In genomic region chr16:5003828-5004227, GRCh38 we compare ENCODE assay signal across 15 cellular contexts. TPM values are rescaled to one million over a fixed set of nuclear protein-coding genes. Genes with fewer than 3 reads are reported as not detected.
DNase-seq lines count a peak whose midpoint lies in the region; ATAC-seq, FAIRE-seq and TF ChIP-seq lines count a peak whose summit lies in the region.
"Had no signal": no experiment of that assay in that cellular context is flagged by ENCODE, and none has a peak within 500 bp of the region (broad histone marks: within the 10 kb centered on the region; RNA-seq: fewer than 3 reads in every experiment).

No MANE protein-coding gene starts in this region.

- H3K4me3 ChIP-seq in heart right ventricle, result peak overlapping the region in 9 of 10 donors; percentile 12 to 47 (median 36)
- H3K4me3 ChIP-seq in right atrium auricular region, result no peak overlapping the region
- no peak overlapping the region for H3K4me3 ChIP-seq in kidney (ENCODE audit: low read length in 2 of 2)
- H3K4me3 ChIP-seq in aorta (ENCODE audit: low read length in 2 of 2), result no peak overlapping the region
- H3K4me3 ChIP-seq in gastroesophageal sphincter, result no peak overlapping the region
- H3K4me3 ChIP-seq: BLaER1 treated with 17β-estradiol and CSF1 and Interleukin-3, amounts not matched to agents 10 nM and 100 nM; GM23248 had no signal

- TF ChIP-seq EP300 in gastroesophageal sphincter (IDR thresholded peaks at IDR 0.05), result no peak

- peak in 5 of 8 donors; percentile 12 to 58 (median 34) for ATAC-seq in heart right ventricle
- ATAC-seq in aorta (ENCODE audit: low FRiP score), result no peak
- ATAC-seq in GM21529 (IDR thresholded peaks at IDR 0.05; ENCODE audit: unreplicated experiment), result no peak
- no peak for ATAC-seq in gastroesophageal sphincter
- ATAC-seq: HCT116 had no signal

- intact Hi-C loops in heart right ventricle (cut with DNase I) (no loop called here), kidney (cut with DNase I) (no loop called here), aorta (cut with DNase I) (no loop called here)

- H3K4me1 ChIP-seq in heart right ventricle, result peaks cover 0 to 23% (median 4%) of the 10 kb centered on the region in 9 donors
- peaks cover 0 to 6% of the 10 kb centered on the region in 2 donors for H3K4me1 ChIP-seq in right atrium auricular region
- no peaks in the 10 kb centered on the region for H3K4me1 ChIP-seq in kidney (ENCODE audit: control insufficient read depth in 1 of 2, insufficient read depth in 1 of 2, low read depth in 1 of 2, low read length in 2 of 2)
- H3K4me1 ChIP-seq in aorta (ENCODE audit: control insufficient read depth in 1 of 2, insufficient read depth in 2 of 2, low read length in 2 of 2), result no peaks in the 10 kb centered on the region
- no peaks in the 10 kb centered on the region for H3K4me1 ChIP-seq in gastroesophageal sphincter

- 52 to 68% methylated on average over 10 of the region's 10 CpGs for WGBS in heart right ventricle, 2 donors
- 87 to 89% methylated on average over 10 of the region's 10 CpGs for WGBS in aorta, 2 donors
- 76 to 86% methylated on average over 1 to 3 of the region's 10 CpGs for WGBS in gastroesophageal sphincter (ENCODE audit: low coverage in 1 of 2), 2 donors

- peaks cover 0 to 4% (median 0%) of the 10 kb centered on the region in 9 donors for H3K36me3 ChIP-seq in heart right ventricle
- H3K36me3 ChIP-seq in right atrium auricular region, result no peaks in the 10 kb centered on the region
- H3K36me3 ChIP-seq in kidney (ENCODE audit: control insufficient read depth in 1 of 2, insufficient read depth in 2 of 2, low read length in 2 of 2), result no peaks in the 10 kb centered on the region
- H3K36me3 ChIP-seq in aorta (ENCODE audit: control insufficient read depth in 1 of 2, insufficient read depth in 2 of 2, low read length in 1 of 2), result no peaks in the 10 kb centered on the region
- no peaks in the 10 kb centered on the region for H3K36me3 ChIP-seq in gastroesophageal sphincter
- H3K36me3 ChIP-seq: BLaER1 treated with 17β-estradiol and CSF1 and Interleukin-3, amounts not matched to agents 10 nM and 100 nM had no signal

- no peak for TF ChIP-seq POLR2A in gastroesophageal sphincter (IDR thresholded peaks at IDR 0.05)

- TF ChIP-seq CTCF in heart right ventricle (IDR thresholded peaks at IDR 0.05), result no peak
- TF ChIP-seq CTCF in right atrium auricular region (IDR thresholded peaks at IDR 0.05), result no peak
- TF ChIP-seq CTCF in kidney (IDR thresholded peaks at IDR 0.05; ENCODE audit: borderline replicate concordance, extremely low read depth, insufficient read depth), result no peak
- TF ChIP-seq CTCF in gastroesophageal sphincter (IDR thresholded peaks at IDR 0.05), result no peak

- no peak overlapping the region for H3K9ac ChIP-seq in kidney (ENCODE audit: low read length in 2 of 2)
- H3K9ac ChIP-seq: BLaER1 treated with 17β-estradiol and CSF1 and Interleukin-3, amounts not matched to agents 10 nM and 100 nM; GM23248 had no signal

- H3K9me3 ChIP-seq in heart right ventricle, result no peaks in the 10 kb centered on the region
- no peaks in the 10 kb centered on the region for H3K9me3 ChIP-seq in right atrium auricular region
- H3K9me3 ChIP-seq in kidney (ENCODE audit: control insufficient read depth in 1 of 2, low read length in 2 of 2), result no peaks in the 10 kb centered on the region
- no peaks in the 10 kb centered on the region for H3K9me3 ChIP-seq in aorta (ENCODE audit: control insufficient read depth, low read length)
- H3K9me3 ChIP-seq in gastroesophageal sphincter, result no peaks in the 10 kb centered on the region
- H3K9me3 ChIP-seq: BLaER1 treated with 17β-estradiol and CSF1 and Interleukin-3, amounts not matched to agents 10 nM and 100 nM had no signal

- H3K27me3 ChIP-seq in heart right ventricle (no peaks in the 10 kb centered on the region), right atrium auricular region (no peaks in the 10 kb centered on the region), aorta (ENCODE audit: control insufficient read depth in 1 of 2, insufficient read depth in 2 of 2, low read length in 1 of 2) (no peaks in the 10 kb centered on the region), gastroesophageal sphincter (peaks cover 5% of the 10 kb centered on the region)
- H3K27me3 ChIP-seq: BLaER1 treated with 17β-estradiol and CSF1 and Interleukin-3, amounts not matched to agents 10 nM and 100 nM had no signal

- no peak for FAIRE-seq in kidney (lab: Jason Lieb, UNC)
- FAIRE-seq: H54 had no signal

- DNase-seq in heart right ventricle (no peak), right atrium auricular region (ENCODE audit: low spot score) (no peak), caudate nucleus (lab: John Stamatoyannopoulos, UW) (peak in 3 of 61 donors; percentile 15 to 60 (median 35)), kidney (peak; percentile 39), aorta (peak; percentile 7 to 37)
- DNase-seq: ACHN; CD4-positive, CD25-positive, alpha-beta regulatory T cell; DMS 273 treated with DMSO at 0.1 percent for 48 hours; GM23248 had no signal

- peak overlapping the region in 6 of 10 donors; percentile 63 to 86 (median 72) for H3K27ac ChIP-seq in heart right ventricle
- H3K27ac ChIP-seq in right atrium auricular region, result no peak overlapping the region
- peak overlapping the region; percentile 24 for H3K27ac ChIP-seq in caudate nucleus (ENCODE audit: low read depth, low read length)
- no peak overlapping the region for H3K27ac ChIP-seq in kidney (ENCODE audit: low read depth in 2 of 2, low read length in 2 of 2)
- H3K27ac ChIP-seq in aorta (ENCODE audit: low read depth in 1 of 2, low read length in 2 of 2), result no peak overlapping the region
- H3K27ac ChIP-seq in gastroesophageal sphincter, result no peak overlapping the region
- H3K27ac ChIP-seq: BLaER1 treated with 17β-estradiol and CSF1 and Interleukin-3, amounts not matched to agents 10 nM and 100 nM; GM23248 had no signal

RNA-seq across cellular contexts. Expression of gene NAGPA, which starts 29.9 kb away (rescaled TPM):
- total RNA-seq in heart right ventricle (10 to 100 TPM in 1 of 10 donors, 1 to 10 TPM in 9; 4.7 to 11.0 (median 6.1) TPM), right atrium auricular region (10 to 100 TPM in 1 of 2 donors, 1 to 10 TPM in 1; 8.1 to 12.7 TPM), kidney (13.8 TPM), aorta (10 to 100 TPM in 1 of 2 donors, 1 to 10 TPM in 1; 5.4 to 10.9 TPM), gastroesophageal sphincter (10 to 100 TPM; 17.8 to 37.8 (median 27.7) TPM)
- polyA plus RNA-seq in heart right ventricle (1 to 10 TPM; 7.3 to 7.5 TPM), kidney (ENCODE audit: insufficient read depth, low read depth, low replicate concordance) (14.5 TPM), aorta (1 to 10 TPM; 4.0 to 9.7 TPM)

RNA-seq across cellular contexts. Expression of gene SEC14L5, which starts 45.7 kb away (rescaled TPM):
- total RNA-seq in heart right ventricle, result 10 to 100 TPM in 6 of 10 donors, 1 to 10 TPM in 4; 4.7 to 28.4 (median 12.9) TPM
- polyA plus RNA-seq in heart right ventricle, result 1 to 10 TPM in 1 of 2 donors, under 1 TPM in 1; 0.04 to 4.1 TPM
- total RNA-seq in right atrium auricular region, result 1 to 10 TPM in 1 of 2 donors, under 1 TPM in 1; 0.28 to 2.0 TPM
- total RNA-seq in kidney, result 0.16 TPM
- polyA plus RNA-seq in kidney (ENCODE audit: insufficient read depth, low read depth, low replicate concordance), result 0.13 TPM
- total RNA-seq in aorta, result under 1 TPM; 0.29 to 0.90 TPM
- polyA plus RNA-seq in aorta, result under 1 TPM in 1 of 2 donors, not detected in 1; 0.26 TPM
- 1 to 10 TPM in 1 of 4 donors, under 1 TPM in 3; 0.16 to 1.3 (median 0.75) TPM for total RNA-seq in gastroesophageal sphincter
- total RNA-seq: A172, GM23248 had no signal
- polyA plus RNA-seq: CD4-positive, CD25-positive, alpha-beta regulatory T cell; GM23248 had no signal

Comparison
In these comparisons a context has a peak if more than half of its experiments do, and no peak if none do; other contexts are left out.
1. H3K27ac ChIP-seq: peak in heart right ventricle (6 of 10) and caudate nucleus (single experiment); none in right atrium auricular region (0 of 2), kidney (0 of 2), aorta (0 of 2) and gastroesophageal sphincter (0 of 4).
2. H3K4me3 ChIP-seq: peak in heart right ventricle (9 of 10); none in right atrium auricular region (0 of 2), kidney (0 of 2), aorta (0 of 2) and gastroesophageal sphincter (0 of 2).
3. ATAC-seq: peak in heart right ventricle (5 of 8); none in aorta (single experiment), GM21529 (single experiment) and gastroesophageal sphincter (single experiment).
4. DNase-seq: peak in kidney (single experiment) and aorta (2 of 2); none in heart right ventricle (0 of 2) and right atrium auricular region (single experiment).